Comparison of ENCODE assay signal across 1 cellular context in genomic region chr5:97538916-97539315, GRCh38.
TF ChIP-seq lines count a peak whose summit lies in the region.

No MANE protein-coding gene starts in this region.

TF ChIP-seq in GM23338, 12 proteins besides CTCF, POLR2A, EP300 and RAD21 (continued from another document):
- TF ChIP-seq ZNF462 (CRISPR knock-in tag; IDR thresholded peaks at IDR 0.05) (no peak), JUNB (IDR thresholded peaks at IDR 0.05; ENCODE audit: unreplicated experiment) (no peak), STAT1 (IDR thresholded peaks at IDR 0.05; ENCODE audit: unreplicated experiment) (no peak)
TF ChIP-seq in GM23338: peak in this region for 0.
